In the genomic region with DNA sequence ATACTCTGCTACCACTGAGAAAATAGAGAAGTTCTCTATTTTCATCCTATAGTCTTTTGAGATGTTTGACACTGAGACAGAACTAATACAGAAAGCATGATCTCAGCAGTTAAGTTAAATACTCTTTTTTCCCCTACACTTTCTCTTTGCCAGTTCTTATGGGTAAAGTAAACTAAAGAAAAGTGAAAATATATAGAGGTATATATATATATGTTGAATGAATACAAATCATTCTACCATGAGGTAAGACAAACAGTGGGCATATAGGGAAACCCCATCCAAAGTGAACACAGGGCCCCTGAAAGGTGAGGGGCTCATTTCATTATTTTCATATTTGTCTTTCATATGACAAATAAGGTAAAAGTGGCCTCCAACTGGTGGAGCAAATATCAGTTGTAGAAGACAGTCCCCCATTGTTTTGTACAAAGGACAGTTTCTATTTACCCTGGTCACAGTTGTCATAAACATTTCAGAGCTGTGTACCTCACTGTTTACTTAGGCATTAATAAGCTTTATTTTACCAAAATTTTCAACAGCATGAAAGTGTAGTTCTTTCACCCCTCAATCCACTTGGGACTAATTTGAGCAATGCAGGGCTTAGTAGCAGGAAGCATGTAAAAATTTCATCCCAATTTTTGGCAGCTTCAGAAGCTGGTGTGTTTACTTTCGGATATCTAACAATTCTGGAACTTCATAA, we compare ENCODE assay signal across 16 cellular contexts.
DNase-seq lines count a peak whose midpoint lies in the region; ATAC-seq and TF ChIP-seq lines count a peak whose summit lies in the region.
"Had no signal": no experiment of that assay in that cellular context is flagged by ENCODE, and none has a peak within 500 bp of the region (broad histone marks: within the 10 kb centered on the region; RNA-seq: fewer than 3 reads in every experiment).

No MANE protein-coding gene starts in this region.

- peak overlapping the region; percentile 45 for H3K27ac ChIP-seq in PC-3 (ENCODE audit: low read length)
- peak overlapping the region; percentile 4 to 12 for H3K27ac ChIP-seq in prostate gland
- no peak overlapping the region for H3K27ac ChIP-seq in A673 (ENCODE audit: low read depth, low read length, poor library complexity, severe bottlenecking)

- H3K9me2 ChIP-seq in PC-3 (replicated peaks; ENCODE audit: low read length) = no peaks in the 10 kb centered on the region

- peak; percentile 22 for DNase-seq in NCI-H2029 (lab: John Stamatoyannopoulos, UW)
- DNase-seq in NCI-H2029 treated with DMSO at 0.1 percent for 48 hours (lab: John Stamatoyannopoulos, UW) = no peak
- peak; percentile 32 for DNase-seq in PC-3
- no peak for DNase-seq in prostate gland (ENCODE audit: low spot score)
- DNase-seq in HuH-7.5 (ENCODE audit: low spot score) = no peak
- no peak for DNase-seq in A673 (ENCODE audit: low spot score)
- no peak for DNase-seq in activated gamma-delta T cell treated with Interleukin-2 at 50 U/mL for 16 hours
- DNase-seq: activated B cell treated with CpG ODN at 0.5 μM for 24 hours; DND-41; natural killer cell; NCI-H2171 treated with DMSO at 0.1 percent for 48 hours; SHP77 treated with DMSO at 0.1 percent for 48 hours; spleen; stimulated activated CD8-positive, alpha-beta memory T cell treated with anti-CD3 and anti-CD28 coated beads, Interleukin-4, amount 100 ng/mL, for 48 hours had no signal

- no peaks in the 10 kb centered on the region for H3F3A ChIP-seq in PC-3 (ENCODE audit: low read length, unreplicated experiment)

- POLR2A ChIA-PET in PC-3 (lab: Charles Lee; ENCODE audit: unreplicated experiment) (no interaction called here), A673 (lab: Charles Lee; ENCODE audit: low non-redundant PET) (no interaction called here)

- ATAC-seq in HG02973 (IDR thresholded peaks at IDR 0.05; ENCODE audit: unreplicated experiment) = peak; percentile 64
- ATAC-seq in PC-3 = peak; percentile 67
- ATAC-seq: HCT116, natural killer cell had no signal

- H3K79me2 ChIP-seq in PC-3 (ENCODE audit: low read length) = no peaks in the 10 kb centered on the region

- BruUV-seq in PC-3 (replicated peaks; lab: Mats Ljungman, UMichigan) (no TSS peak), A673 (replicated peaks; lab: Mats Ljungman, UMichigan) (no TSS peak)

- H3K9me3 ChIP-seq in PC-3 (ENCODE audit: low read length) = no peaks in the 10 kb centered on the region
- H3K9me3 ChIP-seq in prostate gland = no peaks in the 10 kb centered on the region
- no peaks in the 10 kb centered on the region for H3K9me3 ChIP-seq in A673 (ENCODE audit: low read depth, low read length, poor library complexity, severe bottlenecking)
- H3K9me3 ChIP-seq: spleen had no signal

- H3K36me3 ChIP-seq in PC-3 (ENCODE audit: low read depth, low read length) (no peaks in the 10 kb centered on the region), prostate gland (no peaks in the 10 kb centered on the region), A673 (ENCODE audit: insufficient read depth, low read length, poor library complexity, severe bottlenecking) (no peaks in the 10 kb centered on the region)
- H3K36me3 ChIP-seq: spleen had no signal

- no peak overlapping the region for H3K9ac ChIP-seq in PC-3 (ENCODE audit: low read length)

- no peak for TF ChIP-seq POLR2A in prostate gland (IDR thresholded peaks at IDR 0.05)

- H3K4me3 ChIP-seq in PC-3 (ENCODE audit: low read length) (no peak overlapping the region), prostate gland (no peak overlapping the region), A673 (ENCODE audit: low read depth, low read length, poor library complexity, severe bottlenecking) (no peak overlapping the region)
- H3K4me3 ChIP-seq: spleen had no signal

- H2AFZ ChIP-seq in PC-3 (ENCODE audit: low read length) = no peak overlapping the region

- 33% methylated on average over 1 of the region's 1 CpG for WGBS in prostate gland

- H3K4me1 ChIP-seq in PC-3 (ENCODE audit: insufficient read depth, low read length) (peaks cover 9% of the 10 kb centered on the region; the same call in 1 of the 2 replicates), prostate gland (replicated peaks) (no peaks in the 10 kb centered on the region), A673 (ENCODE audit: insufficient read depth, low read length, poor library complexity, severe bottlenecking) (no peaks in the 10 kb centered on the region)

- H3K4me2 ChIP-seq in PC-3 (ENCODE audit: low read length) = no peak overlapping the region

- H4K20me1 ChIP-seq in PC-3 (ENCODE audit: low read length) = no peaks in the 10 kb centered on the region

- H3K27me3 ChIP-seq in PC-3 (ENCODE audit: low read length) = no peaks in the 10 kb centered on the region
- H3K27me3 ChIP-seq in prostate gland (replicated peaks; ENCODE audit: insufficient read depth) = no peaks in the 10 kb centered on the region
- H3K27me3 ChIP-seq in A673 (replicated peaks; ENCODE audit: insufficient read depth, low read depth, low read length, poor library complexity) = no peaks in the 10 kb centered on the region
- H3K27me3 ChIP-seq: spleen had no signal

- intact Hi-C loops in PC-3 (cut with micrococcal nuclease) (no loop called here), prostate gland (cut with DNase I) (no loop called here), A673 (cut with micrococcal nuclease; ENCODE audit: unreplicated experiment) (no loop called here)

- TF ChIP-seq CTCF in PC-3 (conservative IDR thresholded peaks at IDR 0.05; ENCODE audit: low read depth, low read length) (no peak), prostate gland (IDR thresholded peaks at IDR 0.05) (no peak), A673 (conservative IDR thresholded peaks at IDR 0.05; ENCODE audit: low read depth, low read length) (no peak)

- CTCF ChIA-PET in PC-3 (lab: Charles Lee) = interaction anchor here (0.5 kb wide), 1 partner anchor 190 kb away, joined by 4 read pairs; no protein-coding TSS in a partner anchor
- CTCF ChIA-PET in A673 (lab: Charles Lee) = no interaction called here

Comparison
In these comparisons a context has a peak if more than half of its experiments do, and no peak if none do; other contexts are left out.
1. DNase-seq: peak in NCI-H2029 (single experiment) and PC-3 (single experiment); none in NCI-H2029 treated with DMSO at 0.1 percent for 48 hours (single experiment), prostate gland (single experiment), HuH-7.5 (single experiment), A673 (single experiment) and activated gamma-delta T cell treated with Interleukin-2 at 50 U/mL for 16 hours (single experiment).